Comparison of ENCODE assay signal across 17 cellular contexts in genomic region chr15:38362355-38362754, GRCh38.
A peak's percentile ranks its signal among the peaks of the same experiment; 100 is the strongest.
DNase-seq lines count a peak whose midpoint lies in the region; ATAC-seq lines count a peak whose summit lies in the region.
"Had no signal": no experiment of that assay in that cellular context is flagged by ENCODE, and none has a peak within 500 bp of the region (broad histone marks: within the 10 kb centered on the region; RNA-seq: fewer than 3 reads in every experiment).

No MANE protein-coding gene starts in this region.

- H3K9me3 Mint-ChIP-seq in activated T-cell treated with anti-CD3 and anti-CD28 coated beads, Interleukin-2, amount 50 U/mL, for 72 hours = no peaks in the 10 kb centered on the region
- no peaks in the 10 kb centered on the region for H3K9me3 Mint-ChIP-seq in activated T-cell treated with anti-CD3 and anti-CD28 coated beads, Interleukin-2, amount 50 U/mL, for 4 hours

- no peak for DNase-seq in activated T-cell treated with anti-CD3 and anti-CD28 coated beads, Interleukin-2, amount 50 U/mL, for 72 hours
- DNase-seq in activated T-cell treated with anti-CD3 and anti-CD28 coated beads, Interleukin-2, amount 50 U/mL, for 4 hours = no peak
- DNase-seq in SK-MEL-5 (ENCODE audit: low read depth, low spot score) (peak; percentile 90), midbrain (lab: John Stamatoyannopoulos, UW) (peak; percentile 22), trophoblast cell (no peak), NCI-H446 (lab: John Stamatoyannopoulos, UW) (no peak)
- DNase-seq in stimulated activated CD4-positive, alpha-beta T cell treated with anti-CD3 and anti-CD28 coated beads, Interleukin-4, amount 100 ng/mL, for 24 hours = no peak
- no peak for DNase-seq in stimulated activated CD4-positive, alpha-beta T cell treated with anti-CD3 and anti-CD28 coated beads, Interleukin-2, amount 100 ng/mL, for 24 hours
- DNase-seq: AML-193; Calu3; CD4-positive, CD25-positive, alpha-beta regulatory T cell; DMS79 had no signal

- H3K18ac ChIP-seq in trophoblast cell (ENCODE audit: low read length) = no peak overlapping the region

- peak overlapping the region; percentile 3 for H3K27ac Mint-ChIP-seq in activated T-cell treated with anti-CD3 and anti-CD28 coated beads, Interleukin-2, amount 50 U/mL, for 72 hours
- H3K27ac Mint-ChIP-seq: CD4-positive, CD25-positive, alpha-beta regulatory T cell had no signal

- H3K4me2 ChIP-seq in trophoblast cell (ENCODE audit: low read length) = no peak overlapping the region
- H3K4me2 ChIP-seq: BLaER1 treated with 17β-estradiol and CSF1 and Interleukin-3, amounts not matched to agents 10 nM and 100 nM had no signal

- no peaks in the 10 kb centered on the region for H3K4me1 Mint-ChIP-seq in activated T-cell treated with anti-CD3 and anti-CD28 coated beads, Interleukin-2, amount 50 U/mL, for 72 hours (ENCODE audit: low read depth)
- H3K4me1 Mint-ChIP-seq in activated T-cell treated with anti-CD3 and anti-CD28 coated beads, Interleukin-2, amount 50 U/mL, for 4 hours (ENCODE audit: low read depth) = no peaks in the 10 kb centered on the region
- H3K4me1 Mint-ChIP-seq: CD4-positive, CD25-positive, alpha-beta regulatory T cell had no signal

- no CpG with 5 or more reads among the region's 3 CpGs for WGBS in trophoblast cell (ENCODE audit: extremely low coverage, insufficient coverage, insufficient read length)

- H2BK12ac ChIP-seq in trophoblast cell (ENCODE audit: low read length) = no peak overlapping the region

- no peak overlapping the region for H3K27ac ChIP-seq in trophoblast cell (ENCODE audit: low read depth, low read length)
- H3K27ac ChIP-seq: 22Rv1; BLaER1 treated with 17β-estradiol and CSF1 and Interleukin-3, amounts not matched to agents 10 nM and 100 nM; HL-60 had no signal

- no peaks in the 10 kb centered on the region for H3K36me3 ChIP-seq in trophoblast cell (ENCODE audit: control insufficient read depth in 1 of 2, insufficient read depth in 2 of 2, low read length in 2 of 2)

- H3K4me3 ChIP-seq in trophoblast cell (ENCODE audit: low read depth, low read length) = no peak overlapping the region
- H3K4me3 ChIP-seq: BLaER1 treated with 17β-estradiol and CSF1 and Interleukin-3, amounts not matched to agents 10 nM and 100 nM; GM12878 had no signal

- ATAC-seq in activated T-cell treated with anti-CD3 and anti-CD28 coated beads, Interleukin-2, amount 50 U/mL, for 72 hours (replicated peaks in 1 of 2) = no peak
- no peak for ATAC-seq in activated T-cell treated with anti-CD3 and anti-CD28 coated beads, Interleukin-2, amount 50 U/mL, for 4 hours
- ATAC-seq: GM12878, HCT116 had no signal

- peaks cover 21% of the 10 kb centered on the region for H3K27me3 Mint-ChIP-seq in activated T-cell treated with anti-CD3 and anti-CD28 coated beads, Interleukin-2, amount 50 U/mL, for 72 hours (ENCODE audit: low read depth)
- peaks cover 30% of the 10 kb centered on the region for H3K27me3 Mint-ChIP-seq in activated T-cell treated with anti-CD3 and anti-CD28 coated beads, Interleukin-2, amount 50 U/mL, for 4 hours (ENCODE audit: low read depth)

- H2AFZ ChIP-seq in trophoblast cell (ENCODE audit: insufficient read depth, low read length, poor library complexity) = no peak overlapping the region

- no peaks in the 10 kb centered on the region for H3K4me1 ChIP-seq in trophoblast cell (ENCODE audit: control insufficient read depth in 1 of 2, insufficient read depth in 2 of 2, low read length in 2 of 2)
- H3K4me1 ChIP-seq: BLaER1 treated with 17β-estradiol and CSF1 and Interleukin-3, amounts not matched to agents 10 nM and 100 nM had no signal

- H3K4ac ChIP-seq in trophoblast cell (ENCODE audit: low read depth, low read length) = no peak overlapping the region

- H3K23ac ChIP-seq in trophoblast cell (ENCODE audit: low read length) = no peak overlapping the region

- no peaks in the 10 kb centered on the region for H3K9me3 ChIP-seq in trophoblast cell (ENCODE audit: insufficient read depth, low read depth, low read length)

- H4K8ac ChIP-seq in trophoblast cell (ENCODE audit: low read depth, low read length) = no peak overlapping the region

- no peak overlapping the region for H3K4me3 Mint-ChIP-seq in activated T-cell treated with anti-CD3 and anti-CD28 coated beads, Interleukin-2, amount 50 U/mL, for 72 hours
- no peak overlapping the region for H3K4me3 Mint-ChIP-seq in activated T-cell treated with anti-CD3 and anti-CD28 coated beads, Interleukin-2, amount 50 U/mL, for 4 hours
- H3K4me3 Mint-ChIP-seq: CD4-positive, CD25-positive, alpha-beta regulatory T cell had no signal

- H2BK120ac ChIP-seq in trophoblast cell (ENCODE audit: insufficient read depth, low read length, poor library complexity) = no peak overlapping the region

- no peak overlapping the region for H3K14ac ChIP-seq in trophoblast cell (ENCODE audit: low read length)

- H3K79me1 ChIP-seq in trophoblast cell (ENCODE audit: low read length) = no peaks in the 10 kb centered on the region

- H3K9ac ChIP-seq in trophoblast cell (ENCODE audit: low read length) = no peak overlapping the region
- H3K9ac ChIP-seq: BLaER1 treated with 17β-estradiol and CSF1 and Interleukin-3, amounts not matched to agents 10 nM and 100 nM had no signal

- H3K79me2 ChIP-seq in trophoblast cell (ENCODE audit: control insufficient read depth, insufficient read depth, low read length, poor library complexity) = no peaks in the 10 kb centered on the region

- H4K12ac ChIP-seq in trophoblast cell (ENCODE audit: low read depth, low read length) = no peak overlapping the region

- H4K91ac ChIP-seq in trophoblast cell (ENCODE audit: low read depth, low read length) = no peak overlapping the region

- H3K36me3 Mint-ChIP-seq in activated T-cell treated with anti-CD3 and anti-CD28 coated beads, Interleukin-2, amount 50 U/mL, for 72 hours (ENCODE audit: insufficient read depth in 2 of 2) = no peaks in the 10 kb centered on the region
- H3K36me3 Mint-ChIP-seq in activated T-cell treated with anti-CD3 and anti-CD28 coated beads, Interleukin-2, amount 50 U/mL, for 4 hours (ENCODE audit: insufficient read depth) = no peaks in the 10 kb centered on the region
- H3K36me3 Mint-ChIP-seq: CD4-positive, CD25-positive, alpha-beta regulatory T cell had no signal

- no peak overlapping the region for H2BK5ac ChIP-seq in trophoblast cell (ENCODE audit: low read depth, low read length, poor library complexity)

- in situ Hi-C loops in SK-MEL-5 (cut with HindIII; ENCODE audit: low pct_unique_long_range_greater_than_20kb, low sequenced_read_pairs) = loop anchor here (25.0 kb wide), 1 partner anchor 350 kb away; no protein-coding TSS in a partner anchor

- H2AK5ac ChIP-seq in trophoblast cell (ENCODE audit: low read length) = no peak overlapping the region

- H3K27me3 ChIP-seq in trophoblast cell (ENCODE audit: insufficient read depth, low read length) = no peaks in the 10 kb centered on the region
- H3K27me3 ChIP-seq: BLaER1 treated with 17β-estradiol and CSF1 and Interleukin-3, amounts not matched to agents 10 nM and 100 nM had no signal

Comparison
In these comparisons a context has a peak if more than half of its experiments do, and no peak if none do; other contexts are left out.
1. DNase-seq: peak in SK-MEL-5 (single experiment) and midbrain (single experiment); none in activated T-cell treated with anti-CD3 and anti-CD28 coated beads, Interleukin-2, amount 50 U/mL, for 72 hours (0 of 2), activated T-cell treated with anti-CD3 and anti-CD28 coated beads, Interleukin-2, amount 50 U/mL, for 4 hours (single experiment), trophoblast cell (0 of 2), NCI-H446 (0 of 2), stimulated activated CD4-positive, alpha-beta T cell treated with anti-CD3 and anti-CD28 coated beads, Interleukin-4, amount 100 ng/mL, for 24 hours (single experiment) and stimulated activated CD4-positive, alpha-beta T cell treated with anti-CD3 and anti-CD28 coated beads, Interleukin-2, amount 100 ng/mL, for 24 hours (0 of 2).